In genomic region chr7:66883716-66884115, GRCh38 we compare ENCODE assay signal across 1 cellular context.
TF ChIP-seq lines count a peak whose summit lies in the region.

No MANE protein-coding gene starts in this region.

TF ChIP-seq in SK-N-SH, 30 proteins besides CTCF, POLR2A, EP300 and RAD21 (continued from another document):
- TF ChIP-seq RXRA (IDR thresholded peaks at IDR 0.05; ENCODE audit: borderline replicate concordance, low read depth) (no peak), CHD2 (IDR thresholded peaks at IDR 0.05; ENCODE audit: low read length, partially characterized antibody) (no peak)
